8 cellular contexts compared by ENCODE assay signal in genomic region chr19:11505504-11506100, GRCh38. TPM values are rescaled to one million over a fixed set of nuclear protein-coding genes. Genes with fewer than 3 reads are reported as not detected.
A peak's percentile ranks its signal among the peaks of the same experiment; 100 is the strongest.
DNase-seq lines count a peak whose midpoint lies in the region; ATAC-seq and TF ChIP-seq lines count a peak whose summit lies in the region.

Gene ZNF653 (minus strand): TSS chr19:11505839. CDS start chr19:11505786, 53 bp downstream.

- H3K27ac ChIP-seq in WERI-Rb-1 (peak within 1 kb of the TSS; percentile 91), breast epithelium (peak within 1 kb of the TSS; percentile 96 to 99)

- peaks cover 14 to 15% of the 10 kb centered on the region in 2 donors for H3K4me1 Mint-ChIP-seq in immature natural killer cell

- ATAC-seq in GM18873 (IDR thresholded peaks at IDR 0.05; ENCODE audit: low FRiP score, unreplicated experiment) (peak; percentile 26), HG03135 (IDR thresholded peaks at IDR 0.05; ENCODE audit: unreplicated experiment) (peak; percentile 50)

- H3K36me3 Mint-ChIP-seq in immature natural killer cell: peaks cover 0 to 4% (median under 1%) of the 10 kb centered on the region in 3 donors

- intact Hi-C loops in breast epithelium (cut with DNase I; ENCODE audit: low total_unique reads): no loop called here

- POLR2A ChIA-PET in AG04449 (lab: Yijun Ruan, JAX): no interaction called here

- no peak for TF ChIP-seq POLR2A in breast epithelium (IDR thresholded peaks at IDR 0.05)

- peaks cover 4% of the 10 kb centered on the region; the same call in 1 of the 2 replicates for H3K36me3 ChIP-seq in WERI-Rb-1
- no peaks in the 10 kb centered on the region for H3K36me3 ChIP-seq in breast epithelium

- H3K4me3 Mint-ChIP-seq in immature natural killer cell: peak within 1 kb of the TSS; percentile 87 to 93 (median 91)

- peaks cover 0 to 4% of the 10 kb centered on the region in 2 donors for H3K4me1 ChIP-seq in breast epithelium

- peak within 1 kb of the TSS; percentile 87 to 96 (median 92) for H3K27ac Mint-ChIP-seq in immature natural killer cell

- TF ChIP-seq CTCF in AG04449 (IDR thresholded peaks at IDR 0.05; ENCODE audit: insufficient read depth, low read length, missing control alignments) (no peak), WERI-Rb-1 (IDR thresholded peaks at IDR 0.05; ENCODE audit: low read depth, low read length) (no peak), breast epithelium (IDR thresholded peaks at IDR 0.05) (no peak)

- CTCF ChIA-PET in AG04449 (lab: Yijun Ruan, JAX): interaction anchor here (1.0 to 1.3 kb wide), 2 partner anchors 122 to 367 kb away, joined by 3 read pairs; no protein-coding TSS in a partner anchor

- H3K27me3 ChIP-seq in WERI-Rb-1 (ENCODE audit: insufficient read depth, low read depth, severe bottlenecking) (no peaks in the 10 kb centered on the region), breast epithelium (no peaks in the 10 kb centered on the region)

- DNase-seq in AG04449 (ENCODE audit: low read depth, low spot score) (no peak), NCI-H2196 treated with DMSO at 0.1 percent for 48 hours (lab: John Stamatoyannopoulos, UW; ENCODE audit: unreplicated experiment) (peak; percentile 82), WERI-Rb-1 (peak; percentile 95), breast epithelium (ENCODE audit: low spot score in 2 of 2) (peak; percentile 92 to 95), immature natural killer cell (peak; percentile 94 to 96 (median 96)), smooth muscle cell of the brain vasculature (ENCODE audit: low read depth, low spot score) (peak; percentile 86)

- peak within 1 kb of the TSS; percentile 69 for H3K4me3 ChIP-seq in AG04449 (ENCODE audit: low read depth, low read length)
- peak within 1 kb of the TSS; percentile 69 for H3K4me3 ChIP-seq in WERI-Rb-1 (ENCODE audit: low read depth, low read length)
- H3K4me3 ChIP-seq in breast epithelium: peak within 1 kb of the TSS; percentile 78 to 99 (median 91)

- H3K9me3 ChIP-seq in WERI-Rb-1 (ENCODE audit: severe bottlenecking) (no peaks in the 10 kb centered on the region), breast epithelium (no peaks in the 10 kb centered on the region)

- H3K9me3 Mint-ChIP-seq in immature natural killer cell: no peaks in the 10 kb centered on the region

- H3K27me3 Mint-ChIP-seq in immature natural killer cell (ENCODE audit: low read depth in 3 of 3): peaks cover 3 to 9% (median 5%) of the 10 kb centered on the region in 3 donors

RNA-seq across cellular contexts. Expression of gene ZNF653, which starts in this region (rescaled TPM):
- total RNA-seq in breast epithelium: 10 to 100 TPM in 2 of 3 donors, 1 to 10 TPM in 1; 3.4 to 14.0 (median 10.8) TPM
- polyA plus RNA-seq in immature natural killer cell: 1 to 10 TPM in 2 of 3 donors, under 1 TPM in 1; 0.78 to 3.3 (median 1.1) TPM
